20 cellular contexts compared by ENCODE assay signal in the genomic region with DNA sequence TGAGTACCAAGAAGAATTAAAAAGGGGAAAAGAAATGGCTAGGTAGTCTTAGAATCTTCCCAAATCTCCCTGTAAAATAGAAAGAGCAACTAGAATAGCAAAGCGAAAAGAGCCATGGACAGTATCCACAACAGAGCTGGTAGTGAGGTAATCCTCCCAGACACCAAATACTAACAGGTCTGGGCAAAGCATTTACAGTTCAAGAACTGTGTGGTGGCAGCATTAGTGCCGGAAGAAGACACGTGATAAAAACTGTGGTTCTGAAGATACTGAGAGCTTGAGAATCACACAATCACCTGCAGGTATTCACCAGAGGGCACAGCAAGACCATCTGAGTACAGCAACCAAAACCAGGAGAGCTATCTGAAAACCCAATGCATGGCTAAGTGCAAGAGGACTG. TPM values are rescaled to one million over a fixed set of nuclear protein-coding genes. Genes with fewer than 3 reads are reported as not detected.
DNase-seq lines count a peak whose midpoint lies in the region; ATAC-seq, FAIRE-seq and TF ChIP-seq lines count a peak whose summit lies in the region.
"Had no signal": no experiment of that assay in that cellular context is flagged by ENCODE, and none has a peak within 500 bp of the region (broad histone marks: within the 10 kb centered on the region; RNA-seq: fewer than 3 reads in every experiment).

No MANE protein-coding gene starts in this region.

- H3K9me3 ChIP-seq in MM.1S (replicated peaks; ENCODE audit: insufficient read depth, low read length) (no peaks in the 10 kb centered on the region), GM12878 (replicated peaks; ENCODE audit: control insufficient read depth, insufficient read depth, low read length) (no peaks in the 10 kb centered on the region), esophagus muscularis mucosa (no peaks in the 10 kb centered on the region)
- H3K9me3 ChIP-seq: MG63 had no signal

- no TSS peak for BruUV-seq in GM12878 (replicated peaks; lab: Mats Ljungman, UMichigan)

- H3K27ac ChIP-seq in GM23338 (ENCODE audit: low read depth) (no peak overlapping the region), MM.1S (ENCODE audit: low read length) (no peak overlapping the region), GM12878 (ENCODE audit: control insufficient read depth, insufficient read depth) (no peak overlapping the region), esophagus muscularis mucosa (replicated peaks in 1 of 4) (no peak overlapping the region)
- H3K27ac ChIP-seq: BLaER1, PC-9 had no signal

- peak; percentile 52 for FAIRE-seq in GM12878 (lab: Jason Lieb, UNC)
- FAIRE-seq: D721Med had no signal

- no peak overlapping the region for H3K4me3 Mint-ChIP-seq in GM23338
- H3K4me3 Mint-ChIP-seq in activated T-cell treated with anti-CD3 and anti-CD28 coated beads, Interleukin-2, amount 50 U/mL, for 24 hours: no peak overlapping the region
- H3K4me3 Mint-ChIP-seq: CD4-positive, CD25-positive, alpha-beta regulatory T cell; H9 had no signal

- H3K4me1 ChIP-seq in GM23338 (ENCODE audit: insufficient read depth): peaks cover 8% of the 10 kb centered on the region; the same call in 1 of the 2 replicates
- no peaks in the 10 kb centered on the region for H3K4me1 ChIP-seq in MM.1S (ENCODE audit: low read length)
- H3K4me1 ChIP-seq in GM12878 (ENCODE audit: control insufficient read depth, insufficient read depth, low read length): no peaks in the 10 kb centered on the region
- H3K4me1 ChIP-seq in esophagus muscularis mucosa: no peaks in the 10 kb centered on the region
- H3K4me1 ChIP-seq: BLaER1 had no signal

- H3K36me3 ChIP-seq in GM23338 (ENCODE audit: insufficient read depth) (no peaks in the 10 kb centered on the region), MM.1S (replicated peaks; ENCODE audit: insufficient read depth, low read length) (no peaks in the 10 kb centered on the region), GM12878 (ENCODE audit: control insufficient read depth in 2 of 2, insufficient read depth in 2 of 2, low read length in 1 of 2) (no peaks in the 10 kb centered on the region), esophagus muscularis mucosa (no peaks in the 10 kb centered on the region)
- H3K36me3 ChIP-seq: BLaER1, MG63 had no signal

- H3K4me3 ChIP-seq in GM23338 (no peak overlapping the region), MM.1S (ENCODE audit: low read length) (no peak overlapping the region), GM12878 (no peak overlapping the region), esophagus muscularis mucosa (no peak overlapping the region)
- H3K4me3 ChIP-seq: BLaER1, MG63, PC-9 had no signal

- no peaks in the 10 kb centered on the region for H3K79me2 ChIP-seq in GM23338 (replicated peaks; ENCODE audit: insufficient read depth)
- H3K79me2 ChIP-seq in MM.1S (ENCODE audit: low read length): no peaks in the 10 kb centered on the region
- H3K79me2 ChIP-seq in GM12878 (ENCODE audit: control insufficient read depth, insufficient read depth, low read length): no peaks in the 10 kb centered on the region

- SMC1A ChIA-PET in GM12878 (lab: Charles Lee; ENCODE audit: uncharacterized antibody, unreplicated experiment): interaction anchor here (0.6 to 3.4 kb wide), 10 partner anchors 45 to 455 kb away, joined by 3 to 21 read pairs (median 4); no protein-coding TSS in a partner anchor

- H3K9ac ChIP-seq in MM.1S (ENCODE audit: low read length) (no peak overlapping the region), GM12878 (ENCODE audit: control insufficient read depth, insufficient read depth, low read length) (no peak overlapping the region)
- H3K9ac ChIP-seq: BLaER1 had no signal

- intact Hi-C loops in GM12878 (cut with micrococcal nuclease; ENCODE audit: unreplicated experiment): loop anchor here (1.0 to 2.0 kb wide), 2 partner anchors 133 to 205 kb away; no protein-coding TSS in a partner anchor
- intact Hi-C loops in esophagus muscularis mucosa (cut with DNase I): no loop called here
- intact Hi-C loops in left ventricle myocardium superior (cut with micrococcal nuclease): loop anchor here (10.0 kb wide), 1 partner anchor 201 kb away; no protein-coding TSS in a partner anchor

- H3K4me2 ChIP-seq in GM23338: no peak overlapping the region
- no peak overlapping the region for H3K4me2 ChIP-seq in MM.1S (ENCODE audit: low read depth, low read length)
- no peak overlapping the region for H3K4me2 ChIP-seq in GM12878 (ENCODE audit: control insufficient read depth, insufficient read depth)
- H3K4me2 ChIP-seq: BLaER1, PC-9 had no signal

- peaks cover 6% of the 10 kb centered on the region for H3K27me3 Mint-ChIP-seq in GM23338 (ENCODE audit: insufficient read depth, low read depth, poor library complexity)
- peaks cover 29% of the 10 kb centered on the region for H3K27me3 Mint-ChIP-seq in activated T-cell treated with anti-CD3 and anti-CD28 coated beads, Interleukin-2, amount 50 U/mL, for 24 hours

- no peak overlapping the region for H3K27ac Mint-ChIP-seq in GM23338
- H3K27ac Mint-ChIP-seq in activated T-cell treated with anti-CD3 and anti-CD28 coated beads, Interleukin-2, amount 50 U/mL, for 24 hours: no peak overlapping the region
- H3K27ac Mint-ChIP-seq: H9 had no signal

- peaks cover 5% of the 10 kb centered on the region; the same call in 1 of the 3 replicates for H3K36me3 Mint-ChIP-seq in GM23338 (ENCODE audit: low read depth)
- no peaks in the 10 kb centered on the region for H3K36me3 Mint-ChIP-seq in activated T-cell treated with anti-CD3 and anti-CD28 coated beads, Interleukin-2, amount 50 U/mL, for 24 hours (ENCODE audit: low read depth)
- H3K36me3 Mint-ChIP-seq: CD4-positive, CD25-positive, alpha-beta regulatory T cell had no signal

- in situ Hi-C loops in GM12878 (cut with MboI): no loop called here

- H3F3A ChIP-seq in GM23338 (replicated peaks; ENCODE audit: low read depth): no peaks in the 10 kb centered on the region
- no peaks in the 10 kb centered on the region for H3F3A ChIP-seq in MM.1S (ENCODE audit: insufficient read depth, low read length)

- no peak for TF ChIP-seq EP300 in GM12878 (IDR thresholded peaks at IDR 0.05; ENCODE audit: borderline replicate concordance in 1 of 2, control insufficient read depth in 1 of 2, low read depth in 2 of 2, low read length in 2 of 2)
- TF ChIP-seq EP300 in esophagus muscularis mucosa (IDR thresholded peaks at IDR 0.05): no peak

- H3K4me1 Mint-ChIP-seq in GM23338: peaks cover 7% of the 10 kb centered on the region; the same call in 2 of the 3 replicates
- no peaks in the 10 kb centered on the region for H3K4me1 Mint-ChIP-seq in activated T-cell treated with anti-CD3 and anti-CD28 coated beads, Interleukin-2, amount 50 U/mL, for 24 hours (ENCODE audit: low read depth)
- H3K4me1 Mint-ChIP-seq: CD4-positive, CD25-positive, alpha-beta regulatory T cell had no signal

- H3K9me2 ChIP-seq in GM23338 (ENCODE audit: insufficient read depth) (no peaks in the 10 kb centered on the region), MM.1S (replicated peaks; ENCODE audit: insufficient read depth, low read length) (no peaks in the 10 kb centered on the region)

- TF ChIP-seq POLR2A in GM12878 (IDR thresholded peaks at IDR 0.05; ENCODE audit: low read depth, low read length) (no peak), esophagus muscularis mucosa (IDR thresholded peaks at IDR 0.05; ENCODE audit: low read depth) (no peak)

- RAD21 ChIA-PET in GM12878 (lab: Charles Lee; ENCODE audit: unreplicated experiment): interaction anchor here (0.8 to 2.5 kb wide), 5 partner anchors 53 to 203 kb away, joined by 3 to 23 read pairs (median 8); no protein-coding TSS in a partner anchor

- ATAC-seq in GM23338 (peak; percentile 23; the same call in 2 of the 3 replicates), GM12878 (peak; percentile 16), left ventricle myocardium superior (no peak)

- no peak for DNase-seq in GM23338 (ENCODE audit: low spot score)
- DNase-seq in MM.1S: peak; percentile 42
- DNase-seq in GM12878 (ENCODE audit: low read depth, low spot score): no peak
- DNase-seq in esophagus muscularis mucosa (ENCODE audit: extremely low spot score): peak; percentile 50
- DNase-seq in dermis blood vessel endothelial cell: no peak
- no peak for DNase-seq in left ventricle myocardium superior
- no peak for DNase-seq in NCI-H1092 treated with DMSO at 0.1 percent for 48 hours (lab: John Stamatoyannopoulos, UW)
- no peak for DNase-seq in activated T-cell treated with anti-CD3 and anti-CD28 coated beads, Interleukin-2, amount 50 U/mL, for 24 hours
- DNase-seq: H9, KG1, MG63, NCI-H2029 treated with DMSO at 0.1 percent for 48 hours, PC-9, Right ventricle myocardium superior had no signal

- CTCF ChIA-PET in GM12878 (lab: Yijun Ruan, JAX): interaction anchor here (0.6 to 4.0 kb wide), 27 partner anchors 12 to 659 kb away, joined by 3 to 47 read pairs (median 4); no protein-coding TSS in a partner anchor

- POLR2A ChIA-PET in GM12878 (lab: Charles Lee): no interaction called here

- H2AFZ ChIP-seq in GM23338 (no peak overlapping the region), MM.1S (ENCODE audit: low read length) (peak overlapping the region; percentile 16; the same call in 1 of the 2 replicates), GM12878 (ENCODE audit: control insufficient read depth, low read depth, low read length) (no peak overlapping the region)
- H2AFZ ChIP-seq: PC-9 had no signal

- no peak for TF ChIP-seq CTCF in GM23338 (conservative IDR thresholded peaks at IDR 0.05; ENCODE audit: low read depth in 2 of 2)
- no peak for TF ChIP-seq CTCF in MM.1S (IDR thresholded peaks at IDR 0.05; ENCODE audit: low read length)
- no peak for TF ChIP-seq CTCF in GM12878 (IDR thresholded peaks at IDR 0.05 in 2 of 3, conservative IDR thresholded peaks at IDR 0.05 in 1 of 3; ENCODE audit: control insufficient read depth in 2 of 3, extremely low read depth in 1 of 3, insufficient read depth in 1 of 3, low read depth in 3 of 3, low read length in 3 of 3)
- TF ChIP-seq CTCF in esophagus muscularis mucosa (IDR thresholded peaks at IDR 0.05): no peak

- peaks cover 3% of the 10 kb centered on the region; the same call in 2 of the 3 replicates for H3K9me3 Mint-ChIP-seq in GM23338
- H3K9me3 Mint-ChIP-seq in activated T-cell treated with anti-CD3 and anti-CD28 coated beads, Interleukin-2, amount 50 U/mL, for 24 hours: no peaks in the 10 kb centered on the region

- no peak for TF ChIP-seq RAD21 in GM12878 (IDR thresholded peaks at IDR 0.05; ENCODE audit: insufficient read depth, low read depth, low read length)

- H4K20me1 ChIP-seq in GM23338 (replicated peaks; ENCODE audit: insufficient read depth): no peaks in the 10 kb centered on the region
- no peaks in the 10 kb centered on the region for H4K20me1 ChIP-seq in MM.1S (ENCODE audit: insufficient read depth, low read length)
- H4K20me1 ChIP-seq in GM12878 (ENCODE audit: control insufficient read depth, insufficient read depth): no peaks in the 10 kb centered on the region
- H4K20me1 ChIP-seq: BLaER1 had no signal

- H3K27me3 ChIP-seq in GM23338 (ENCODE audit: insufficient read depth) (no peaks in the 10 kb centered on the region), MM.1S (replicated peaks; ENCODE audit: insufficient read depth, low read length) (no peaks in the 10 kb centered on the region), GM12878 (replicated peaks in 1 of 2; ENCODE audit: control insufficient read depth in 2 of 2, insufficient read depth in 2 of 2, low read length in 1 of 2) (peaks cover 0 to 2% of the 10 kb centered on the region in 2 experiments; a peak in 3 of 4 replicates), esophagus muscularis mucosa (peaks cover 0 to 44% (median 0%) of the 10 kb centered on the region in 4 donors)
- H3K27me3 ChIP-seq: BLaER1 had no signal

- WGBS in GM12878 (ENCODE audit: insufficient coverage, insufficient replicate concordance, low lambda C conversion rate, missing lambda C conversion rate): 16% methylated on average over 3 of the region's 3 CpGs
- WGBS in esophagus muscularis mucosa: 84% methylated on average over 3 of the region's 3 CpGs

RNA-seq across cellular contexts. Expression of a gene that starts 31.8 kb away (rescaled TPM):
- total RNA-seq in GM23338 (2014; rRNA removed; shearing (Covaris generic)): 0.04 and 1.4 TPM in 2 replicates
- 0.09 and 0.15 TPM in 2 replicates for polyA plus RNA-seq in GM23338 (2016; fragmentation: Nextera tagmentation; extraction: Ambion mirVana)
- total RNA-seq in GM12878 (2013; cell fraction: nucleolus; rRNA removed): not detected in 2 replicates
- total RNA-seq in GM12878 (2014; rRNA removed): not detected in 2 replicates
- not detected in 2 replicates for total RNA-seq in GM12878 (2014; rRNA removed; fragmentation: Illumina TruSeq; extraction: Trizol)
- not detected in 2 replicates for total RNA-seq in GM12878 (2021)
- not detected for polyA plus RNA-seq in GM12878 (2011; ENCODE audit: low read depth)
- not detected in 2 replicates for polyA plus RNA-seq in GM12878 (2011; rRNA removed)
- not detected in 2 replicates for polyA plus RNA-seq in GM12878 (2011; cell fraction: cytosol; rRNA removed)
- polyA plus RNA-seq in GM12878 (2011; cell fraction: nucleus; rRNA removed): not detected in 2 replicates
- not detected in 2 replicates for polyA plus RNA-seq in GM12878 (2012)
- polyA plus RNA-seq in GM12878 (2014; fragmentation: Illumina TruSeq; extraction: Trizol): not detected in 2 replicates
- polyA plus RNA-seq in GM12878 (2014; fragmentation: Nextera tagmentation; extraction: Ambion mirVana): not detected
- not detected in 2 replicates for polyA plus RNA-seq in GM12878 (2014; rRNA removed)
- polyA plus RNA-seq in GM12878 (2016; fragmentation: Nextera tagmentation; extraction: Ambion mirVana): not detected
- polyA minus RNA-seq in GM12878 (2011; rRNA and poly(A)+ RNA removed): not detected in 2 replicates
- not detected in 2 replicates for polyA minus RNA-seq in GM12878 (2011; cell fraction: cytosol; rRNA and poly(A)+ RNA removed)
- polyA minus RNA-seq in GM12878 (2011; cell fraction: nucleus; rRNA and poly(A)+ RNA removed): not detected in 2 replicates
- total RNA-seq in esophagus muscularis mucosa: not detected
- not detected in 2 replicates for total RNA-seq in dermis blood vessel endothelial cell
- total RNA-seq in left ventricle myocardium superior: not detected
- total RNA-seq: CD4-positive, CD25-positive, alpha-beta regulatory T cell; G401; IMR-90; PC-9; Right ventricle myocardium superior had no signal
- polyA plus RNA-seq: AG04450; CD4-positive, CD25-positive, alpha-beta regulatory T cell; IMR-90 had no signal

Comparison
In these comparisons a context has a peak if more than half of its experiments do, and no peak if none do; other contexts are left out.
1. DNase-seq: peak in MM.1S (single experiment) and esophagus muscularis mucosa (single experiment); none in GM23338 (single experiment), GM12878 (single experiment), dermis blood vessel endothelial cell (single experiment), left ventricle myocardium superior (single experiment), NCI-H1092 treated with DMSO at 0.1 percent for 48 hours (single experiment) and activated T-cell treated with anti-CD3 and anti-CD28 coated beads, Interleukin-2, amount 50 U/mL, for 24 hours (single experiment).